ENCODE assay signal across 8 cellular contexts in genomic region chr2:26034597-26035067, GRCh38. TPM values are rescaled to one million over a fixed set of nuclear protein-coding genes. Genes with fewer than 3 reads are reported as not detected.
DNase-seq lines count a peak whose midpoint lies in the region; ATAC-seq and TF ChIP-seq lines count a peak whose summit lies in the region.

No MANE protein-coding gene starts in this region.

- TF ChIP-seq POLR2A in heart left ventricle (IDR thresholded peaks at IDR 0.05): no peak

- H3K9me3 ChIP-seq in heart left ventricle: no peaks in the 10 kb centered on the region

- 0% methylated on average over 24 of the region's 24 CpGs for WGBS in heart left ventricle, 4 donors

- peaks cover 0 to 51% (median 30%) of the 10 kb centered on the region in 12 donors for H3K4me1 ChIP-seq in heart left ventricle

- ATAC-seq in heart left ventricle: no peak
- ATAC-seq in Right ventricle myocardium inferior: no peak
- no peak for ATAC-seq in GM21367 (IDR thresholded peaks at IDR 0.05; ENCODE audit: unreplicated experiment)

- in situ Hi-C loops in GM13977 (cut with MboI; ENCODE audit: low pct_unique_long_range_greater_than_20kb, low sequenced_read_pairs, unreplicated experiment): no loop called here

- intact Hi-C loops in heart left ventricle (cut with DNase I) (no loop called here), Right ventricle myocardium inferior (cut with DNase I) (loop anchor here (5.0 kb wide), 1 partner anchor 42 kb away; no protein-coding TSS in a partner anchor)

- DNase-seq in heart left ventricle (no peak), Right ventricle myocardium inferior (ENCODE audit: missing footprints) (no peak), T-helper 9 cell (peak; percentile 3), fibroblast of peridontal ligament (ENCODE audit: extremely low read depth) (peak; percentile 15), putamen (ENCODE audit: low spot score) (peak; percentile 21), GM13977 (ENCODE audit: low spot score) (no peak), UCSD-AML1 (lab: John Stamatoyannopoulos, UW; ENCODE audit: unreplicated experiment) (no peak)

- no peaks in the 10 kb centered on the region for H3K27me3 ChIP-seq in heart left ventricle

- TF ChIP-seq CTCF in heart left ventricle (IDR thresholded peaks at IDR 0.05) (no peak), GM13977 (IDR thresholded peaks at IDR 0.05; ENCODE audit: extremely low read depth, insufficient read depth, missing control alignments) (no peak)

- peaks cover 0 to 18% (median under 1%) of the 10 kb centered on the region in 9 donors for H3K36me3 ChIP-seq in heart left ventricle

- peak overlapping the region; percentile 88 to 99 (median 96) for H3K27ac ChIP-seq in heart left ventricle

- peak overlapping the region; percentile 63 to 96 (median 88) for H3K4me3 ChIP-seq in heart left ventricle

RNA-seq across cellular contexts. Expression of gene RAB10, which starts 0.7 kb away (rescaled TPM):
- 100 to 1,000 TPM in 4 of 9 donors, 10 to 100 TPM in 5; 71.7 to 121 (median 99.7) TPM for total RNA-seq in heart left ventricle
- 10 to 100 TPM; 33.1 to 88.2 TPM for polyA plus RNA-seq in heart left ventricle
- total RNA-seq in Right ventricle myocardium inferior: 96.7 TPM

RNA-seq across cellular contexts. Expression of gene KIF3C, which starts 52.3 kb away (rescaled TPM):
- total RNA-seq in heart left ventricle (1 to 10 TPM in 8 of 9 donors, under 1 TPM in 1; 0.93 to 8.9 (median 3.1) TPM), Right ventricle myocardium inferior (3.1 TPM)
- 1 to 10 TPM; 1.3 to 1.8 TPM for polyA plus RNA-seq in heart left ventricle

Comparison
In these comparisons a context has a peak if more than half of its experiments do, and no peak if none do; other contexts are left out.
1. DNase-seq: peak in T-helper 9 cell (single experiment), fibroblast of peridontal ligament (single experiment) and putamen (single experiment); none in heart left ventricle (0 of 5), Right ventricle myocardium inferior (single experiment), GM13977 (single experiment) and UCSD-AML1 (single experiment).